ENCODE assay signal across 14 cellular contexts in genomic region chr6:131819507-131820228, GRCh38. TPM values are rescaled to one million over a fixed set of nuclear protein-coding genes. Genes with fewer than 3 reads are reported as not detected.
A peak's percentile ranks its signal among the peaks of the same experiment; 100 is the strongest.
DNase-seq lines count a peak whose midpoint lies in the region; ATAC-seq, FAIRE-seq and TF ChIP-seq lines count a peak whose summit lies in the region.
"Had no signal": no experiment of that assay in that cellular context is flagged by ENCODE, and none has a peak within 500 bp of the region (broad histone marks: within the 10 kb centered on the region; RNA-seq: fewer than 3 reads in every experiment).

No MANE protein-coding gene starts in this region.

- no peak overlapping the region for H3K9ac ChIP-seq in astrocyte (ENCODE audit: low read length)

- no peaks in the 10 kb centered on the region for H3K36me3 ChIP-seq in astrocyte (ENCODE audit: insufficient read depth, low read length)
- no peaks in the 10 kb centered on the region for H3K36me3 ChIP-seq in gastrocnemius medialis
- H3K36me3 ChIP-seq: Peyer's patch, WERI-Rb-1 had no signal

- peak; percentile 6 for FAIRE-seq in H54 (lab: Jason Lieb, UNC)
- FAIRE-seq in astrocyte (lab: Jason Lieb, UNC) = no peak
- peak; percentile 82 for FAIRE-seq in islet of Langerhans (lab: Jason Lieb, UNC)

- in situ Hi-C loops in gastrocnemius medialis (cut with MboI; ENCODE audit: low sequenced_read_pairs in 4 of 4) = no loop called here

- no peak overlapping the region for H3K27ac Mint-ChIP-seq in astrocyte (ENCODE audit: unreplicated experiment)
- H3K27ac Mint-ChIP-seq: activated T-cell treated with anti-CD3 and anti-CD28 coated beads, Interleukin-2, amount 50 U/mL, for 72 hours; CD4-positive, CD25-positive, alpha-beta regulatory T cell had no signal

- H3K27me3 Mint-ChIP-seq in astrocyte (ENCODE audit: low read depth, unreplicated experiment) = no peaks in the 10 kb centered on the region
- H3K27me3 Mint-ChIP-seq: CD4-positive, CD25-positive, alpha-beta regulatory T cell had no signal

- no peaks in the 10 kb centered on the region for H3K36me3 Mint-ChIP-seq in astrocyte (ENCODE audit: low read depth, unreplicated experiment)
- H3K36me3 Mint-ChIP-seq: CD4-positive, CD25-positive, alpha-beta regulatory T cell had no signal

- H3K9me3 ChIP-seq in astrocyte (ENCODE audit: insufficient read depth, low read depth, low read length) (no peaks in the 10 kb centered on the region), gastrocnemius medialis (no peaks in the 10 kb centered on the region)
- H3K9me3 ChIP-seq: Peyer's patch had no signal

- H3K4me3 ChIP-seq in AG10803 (ENCODE audit: low read length) (no peak overlapping the region), astrocyte (ENCODE audit: insufficient read depth, low read depth, low read length) (no peak overlapping the region), gastrocnemius medialis (no peak overlapping the region)
- H3K4me3 ChIP-seq: coronary artery, Peyer's patch had no signal

- H3K4me1 Mint-ChIP-seq in astrocyte (ENCODE audit: low read depth, unreplicated experiment) = peaks cover 35% of the 10 kb centered on the region
- H3K4me1 Mint-ChIP-seq: CD4-positive, CD25-positive, alpha-beta regulatory T cell had no signal

- H3K4me2 ChIP-seq in astrocyte (ENCODE audit: low read length) = peak overlapping the region; percentile 27

- H3K4me1 ChIP-seq in astrocyte (ENCODE audit: insufficient read depth, low read length) = no peaks in the 10 kb centered on the region
- H3K4me1 ChIP-seq in gastrocnemius medialis = no peaks in the 10 kb centered on the region
- H3K4me1 ChIP-seq: Peyer's patch had no signal

- H3K27ac ChIP-seq in astrocyte (ENCODE audit: low read depth, low read length) = no peak overlapping the region
- no peak overlapping the region for H3K27ac ChIP-seq in gastrocnemius medialis
- H3K27ac ChIP-seq: coronary artery, Peyer's patch, WERI-Rb-1 had no signal

- H3K27me3 ChIP-seq in astrocyte (ENCODE audit: insufficient read depth, low read length) (no peaks in the 10 kb centered on the region), gastrocnemius medialis (no peaks in the 10 kb centered on the region)
- H3K27me3 ChIP-seq: Peyer's patch had no signal

- intact Hi-C loops in gastrocnemius medialis (cut with DNase I; ENCODE audit: low total_unique reads) = no loop called here

- no peak overlapping the region for H2AFZ ChIP-seq in astrocyte (ENCODE audit: low read depth, low read length)

- DNase-seq in AG10803 (ENCODE audit: low read depth) (peak; percentile 66), H54 (ENCODE audit: insufficient read length, low spot score) (no peak), astrocyte (ENCODE audit: low read depth) (peak; percentile 97), NCI-H1436 treated with DMSO at 0.1 percent for 48 hours (lab: John Stamatoyannopoulos, UW) (no peak), NCI-H2107 treated with DMSO at 0.1 percent for 48 hours (lab: John Stamatoyannopoulos, UW; ENCODE audit: unreplicated experiment) (no peak), gastrocnemius medialis (no peak)
- DNase-seq: activated T-cell treated with anti-CD3 and anti-CD28 coated beads, Interleukin-2, amount 50 U/mL, for 72 hours; CD4-positive, CD25-positive, alpha-beta regulatory T cell; NCI-H2107; Peyer's patch; WERI-Rb-1 had no signal

- H3K9me3 Mint-ChIP-seq in astrocyte (ENCODE audit: unreplicated experiment) = no peaks in the 10 kb centered on the region

- no peak for TF ChIP-seq CTCF in AG10803 (conservative IDR thresholded peaks at IDR 0.05; ENCODE audit: low read length)
- no peak for TF ChIP-seq CTCF in astrocyte (IDR thresholded peaks at IDR 0.05; ENCODE audit: insufficient read depth, low read depth, low read length)
- no peak for TF ChIP-seq CTCF in gastrocnemius medialis (IDR thresholded peaks at IDR 0.05 in 4 of 5, conservative IDR thresholded peaks at IDR 0.05 in 1 of 5)

- no peaks in the 10 kb centered on the region for H4K20me1 ChIP-seq in astrocyte (ENCODE audit: insufficient read depth, low read length)

- TF ChIP-seq POLR2A in H54 (IDR thresholded peaks at IDR 0.05; ENCODE audit: low read depth, low read length) = no peak
- TF ChIP-seq POLR2A in gastrocnemius medialis (IDR thresholded peaks at IDR 0.05) = no peak

- ATAC-seq in GM21390 (IDR thresholded peaks at IDR 0.05; ENCODE audit: unreplicated experiment) (no peak), gastrocnemius medialis (no peak)
- ATAC-seq: activated T-cell treated with anti-CD3 and anti-CD28 coated beads, Interleukin-2, amount 50 U/mL, for 72 hours had no signal

- H3K79me2 ChIP-seq in astrocyte (ENCODE audit: insufficient read depth, low read length) = peaks cover 5% of the 10 kb centered on the region

- H3K4me3 Mint-ChIP-seq in astrocyte (ENCODE audit: unreplicated experiment) = no peak overlapping the region
- H3K4me3 Mint-ChIP-seq: activated T-cell treated with anti-CD3 and anti-CD28 coated beads, Interleukin-2, amount 50 U/mL, for 72 hours; CD4-positive, CD25-positive, alpha-beta regulatory T cell had no signal

RNA-seq across cellular contexts. Expression of gene ENPP1, which starts 11.8 kb away (rescaled TPM):
- total RNA-seq in astrocyte (7.1 and 8.9 TPM in 2 replicates), gastrocnemius medialis (1 to 10 TPM; 3.1 to 5.0 (median 4.0) TPM)
- total RNA-seq: CD4-positive, CD25-positive, alpha-beta regulatory T cell had no signal

Comparison
In these comparisons a context has a peak if more than half of its experiments do, and no peak if none do; other contexts are left out.
1. DNase-seq: peak in AG10803 (single experiment) and astrocyte (single experiment); none in H54 (single experiment), NCI-H1436 treated with DMSO at 0.1 percent for 48 hours (single experiment), NCI-H2107 treated with DMSO at 0.1 percent for 48 hours (single experiment) and gastrocnemius medialis (0 of 2).